ENCODE assay signal across 10 cellular contexts in the genomic region with DNA sequence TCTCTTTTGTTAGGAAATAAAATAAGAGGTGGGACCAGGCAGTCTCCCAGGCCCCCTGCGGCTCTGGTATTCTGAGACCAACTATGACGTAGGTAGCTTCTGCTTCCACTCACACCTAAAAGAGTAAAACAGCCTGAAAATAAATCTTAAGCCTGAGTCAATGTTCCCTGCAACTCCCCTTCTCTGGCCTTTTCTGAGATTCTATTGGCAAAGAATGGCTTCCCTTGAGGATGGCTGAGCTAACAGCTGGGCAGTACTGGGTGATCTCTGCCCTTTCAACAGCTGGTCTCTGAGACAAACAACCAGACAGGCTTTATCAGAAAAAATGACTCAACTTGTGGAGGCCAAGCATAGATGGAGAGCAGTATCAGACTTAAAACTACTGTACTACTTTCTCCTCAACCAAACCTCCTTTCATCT. TPM values are rescaled to one million over a fixed set of nuclear protein-coding genes. Genes with fewer than 3 reads are reported as not detected.
DNase-seq lines count a peak whose midpoint lies in the region; ATAC-seq, FAIRE-seq and TF ChIP-seq lines count a peak whose summit lies in the region.
"Had no signal": no experiment of that assay in that cellular context is flagged by ENCODE, and none has a peak within 500 bp of the region (broad histone marks: within the 10 kb centered on the region; RNA-seq: fewer than 3 reads in every experiment).

No MANE protein-coding gene starts in this region.

- no peak overlapping the region for H3K4ac ChIP-seq in mesendoderm (ENCODE audit: low read depth, low read length)

- no peak overlapping the region for H2BK5ac ChIP-seq in mesendoderm (ENCODE audit: low read length)

- H3K4me1 ChIP-seq in endodermal cell (ENCODE audit: control insufficient read depth, insufficient read depth, low read length) (peaks cover 7% of the 10 kb centered on the region), mesendoderm (ENCODE audit: control insufficient read depth, low read depth, low read length) (peaks cover 15% of the 10 kb centered on the region), thyroid gland (peaks cover 43 to 67% of the 10 kb centered on the region in 2 donors)

- H3K79me1 ChIP-seq in mesendoderm (ENCODE audit: low read length) = peaks cover 35% of the 10 kb centered on the region

- H4K8ac ChIP-seq in mesendoderm (ENCODE audit: low read depth, low read length) = no peak overlapping the region

- H3K27ac ChIP-seq in endodermal cell (ENCODE audit: low read depth, low read length) (no peak overlapping the region), mesendoderm (ENCODE audit: low read depth, low read length) (peak overlapping the region; percentile 51), thyroid gland (peak overlapping the region in 2 of 3 donors; percentile 43 to 78), substantia nigra (ENCODE audit: low read depth, low read length, poor library complexity, severe bottlenecking) (no peak overlapping the region)

- no peak overlapping the region for H2AK5ac ChIP-seq in mesendoderm (ENCODE audit: low read length)

- intact Hi-C loops in thyroid gland (cut with DNase I) = no loop called here

- H3K79me2 ChIP-seq in mesendoderm (ENCODE audit: control insufficient read depth, insufficient read depth, low read length) = peaks cover 39% of the 10 kb centered on the region

- H3K27me3 ChIP-seq in MG63 (no peaks in the 10 kb centered on the region), endodermal cell (ENCODE audit: control insufficient read depth, insufficient read depth, low read length, poor library complexity, severe bottlenecking) (no peaks in the 10 kb centered on the region), mesendoderm (ENCODE audit: insufficient read depth, low read length, poor library complexity) (no peaks in the 10 kb centered on the region), thyroid gland (no peaks in the 10 kb centered on the region)

- no peak for FAIRE-seq in H54 (lab: Jason Lieb, UNC)
- FAIRE-seq: bronchial epithelial cell had no signal

- TF ChIP-seq POLR2A in thyroid gland (IDR thresholded peaks at IDR 0.05) = no peak
- TF ChIP-seq POLR2A in H54 (IDR thresholded peaks at IDR 0.05; ENCODE audit: low read depth, low read length) = no peak

- no peaks in the 10 kb centered on the region for H3K27me3 Mint-ChIP-seq in endodermal cell (ENCODE audit: insufficient read depth)

- H3K9ac ChIP-seq in endodermal cell (ENCODE audit: extremely low read depth, low read length, poor library complexity, severe bottlenecking) (no peak overlapping the region), mesendoderm (ENCODE audit: low read length) (peak overlapping the region; percentile 9)

- no peak overlapping the region for H3K27ac Mint-ChIP-seq in endodermal cell

- no peak for ATAC-seq in GM18498 (IDR thresholded peaks at IDR 0.05; ENCODE audit: unreplicated experiment)

- H3K23ac ChIP-seq in mesendoderm (ENCODE audit: low read length) = peak overlapping the region; percentile 32

- H3K9me3 ChIP-seq in MG63 = no peaks in the 10 kb centered on the region
- H3K9me3 ChIP-seq in endodermal cell (ENCODE audit: control insufficient read depth, low read length) = no peaks in the 10 kb centered on the region
- no peaks in the 10 kb centered on the region for H3K9me3 ChIP-seq in thyroid gland

- H3K18ac ChIP-seq in mesendoderm (ENCODE audit: low read length) = no peak overlapping the region

- H3K9me3 Mint-ChIP-seq in endodermal cell = no peaks in the 10 kb centered on the region

- H2BK15ac ChIP-seq in mesendoderm (replicated peaks; ENCODE audit: low read depth) = no peak overlapping the region

- WGBS in endodermal cell (ENCODE audit: insufficient coverage in 1 of 2, insufficient read length in 1 of 2), 2 experiments = 81 to 88% methylated on average over 2 of the region's 2 CpGs
- WGBS in mesendoderm (ENCODE audit: extremely low coverage, insufficient coverage, low lambda C conversion rate) = no CpG with 5 or more reads among the region's 2 CpGs
- 70 to 92% methylated on average over 2 of the region's 2 CpGs for WGBS in thyroid gland, 2 donors

- H3K4me3 Mint-ChIP-seq in endodermal cell = no peak overlapping the region

- no peak overlapping the region for H3K56ac ChIP-seq in mesendoderm (ENCODE audit: low read length)

- no peak overlapping the region for H3K4me2 ChIP-seq in mesendoderm (ENCODE audit: low read length)

- H3K4me3 ChIP-seq in MG63 (no peak overlapping the region), endodermal cell (ENCODE audit: low read length) (no peak overlapping the region), mesendoderm (ENCODE audit: low read length) (no peak overlapping the region), thyroid gland (replicated peaks in 1 of 3) (no peak overlapping the region)

- H3K36me3 ChIP-seq in MG63 (no peaks in the 10 kb centered on the region), endodermal cell (ENCODE audit: control insufficient read depth, insufficient read depth, low read length) (peaks cover 12% of the 10 kb centered on the region), mesendoderm (ENCODE audit: control insufficient read depth, insufficient read depth, low read length) (no peaks in the 10 kb centered on the region), thyroid gland (no peaks in the 10 kb centered on the region)

- no peak overlapping the region for H4K5ac ChIP-seq in mesendoderm (ENCODE audit: low read length)

- DNase-seq in MG63 (peak; percentile 29), endodermal cell (peak; percentile 64), mesendoderm (peak; percentile 72), thyroid gland (no peak), substantia nigra (lab: John Stamatoyannopoulos, UW) (no peak), NCI-H2107 (lab: John Stamatoyannopoulos, UW) (no peak), H54 (ENCODE audit: insufficient read length, low spot score) (no peak)
- DNase-seq: MM.1S had no signal

- no peaks in the 10 kb centered on the region for H3K36me3 Mint-ChIP-seq in endodermal cell (ENCODE audit: low read depth)

- no peak overlapping the region for H2BK120ac ChIP-seq in mesendoderm (ENCODE audit: low read depth, low read length)

- TF ChIP-seq CTCF in endodermal cell (conservative IDR thresholded peaks at IDR 0.05) = no peak
- TF ChIP-seq CTCF in thyroid gland (IDR thresholded peaks at IDR 0.05) = no peak

- H3K4me1 Mint-ChIP-seq in endodermal cell = peaks cover 33% of the 10 kb centered on the region

RNA-seq across cellular contexts. Expression of a gene that starts 58.7 kb away (rescaled TPM):
- 5.0 and 6.0 TPM in 2 replicates for total RNA-seq in MG63 (2014; rRNA removed; shearing (Covaris generic); ENCODE audit: low replicate concordance)
- 10 to 100 TPM; 48.2 to 80.2 TPM for total RNA-seq in endodermal cell
- 28.1 TPM for polyA plus RNA-seq in endodermal cell (2013, experiment 1 of 2)
- 28.2 TPM for polyA plus RNA-seq in endodermal cell (2013, experiment 2 of 2)
- polyA plus RNA-seq in mesendoderm (2013, experiment 1 of 2) = 32.4 TPM
- 30.3 TPM for polyA plus RNA-seq in mesendoderm (2013, experiment 2 of 2)
- total RNA-seq in thyroid gland = 100 to 1,000 TPM in 2 of 4 donors, 10 to 100 TPM in 2; 86.1 to 143 (median 103) TPM

Comparison
In these comparisons a context has a peak if more than half of its experiments do, and no peak if none do; other contexts are left out.
1. DNase-seq: peak in MG63 (single experiment), endodermal cell (single experiment) and mesendoderm (single experiment); none in thyroid gland (0 of 2), substantia nigra (0 of 49), NCI-H2107 (single experiment) and H54 (single experiment).
2. H3K27ac ChIP-seq: peak in mesendoderm (single experiment) and thyroid gland (2 of 3); none in endodermal cell (single experiment) and substantia nigra (single experiment).